8 cellular contexts compared by ENCODE assay signal in genomic region chr19:52993342-52994178, GRCh38. TPM values are rescaled to one million over a fixed set of nuclear protein-coding genes. Genes with fewer than 3 reads are reported as not detected.
DNase-seq lines count a peak whose midpoint lies in the region; ATAC-seq and TF ChIP-seq lines count a peak whose summit lies in the region.

No MANE protein-coding gene starts in this region.

- no peaks in the 10 kb centered on the region for H3K27me3 ChIP-seq in CD8-positive, alpha-beta memory T cell (ENCODE audit: insufficient read depth, low read length, poor library complexity, severe bottlenecking)
- H3K27me3 ChIP-seq in Loucy (ENCODE audit: insufficient read depth, low read length, poor library complexity, severe bottlenecking) (no peaks in the 10 kb centered on the region), spleen (replicated peaks in 1 of 7) (peaks cover 0 to 17% (median 0%) of the 10 kb centered on the region in 7 donors)

- no peaks in the 10 kb centered on the region for H3K36me3 ChIP-seq in CD8-positive, alpha-beta memory T cell (ENCODE audit: insufficient read depth, low read length)
- no peaks in the 10 kb centered on the region for H3K36me3 ChIP-seq in Loucy (ENCODE audit: insufficient read depth, low read length)
- H3K36me3 ChIP-seq in spleen = peaks cover 0 to 14% (median 0%) of the 10 kb centered on the region in 6 donors

- peaks cover 0 to 18% (median 6%) of the 10 kb centered on the region in 5 donors for H3K9me3 Mint-ChIP-seq in CD8-positive, alpha-beta memory T cell

- H3K9ac ChIP-seq in Loucy (ENCODE audit: low read depth, low read length, poor library complexity, severe bottlenecking) = peak overlapping the region; percentile 39

- peak overlapping the region; percentile 77 to 91 (median 87) for H3K4me3 Mint-ChIP-seq in CD8-positive, alpha-beta memory T cell

- ATAC-seq in GM18519 (IDR thresholded peaks at IDR 0.05; ENCODE audit: low FRiP score, unreplicated experiment) = no peak
- ATAC-seq in GM18520 (IDR thresholded peaks at IDR 0.05; ENCODE audit: unreplicated experiment) = no peak

- H4K20me1 ChIP-seq in Loucy (ENCODE audit: insufficient read depth, low read length, poor library complexity, severe bottlenecking) = no peaks in the 10 kb centered on the region

- H3K27ac Mint-ChIP-seq in CD8-positive, alpha-beta memory T cell = peak overlapping the region in 3 of 8 donors; percentile 29 to 90 (median 84)

- peak overlapping the region; percentile 74 for H3K4me2 ChIP-seq in Loucy (ENCODE audit: low read depth, low read length, poor library complexity, severe bottlenecking)

- no peaks in the 10 kb centered on the region for H3K9me3 ChIP-seq in CD8-positive, alpha-beta memory T cell (ENCODE audit: low read length)
- H3K9me3 ChIP-seq in Loucy (ENCODE audit: insufficient read depth, low read depth, low read length) (no peaks in the 10 kb centered on the region), spleen (peaks cover 0 to 82% (median 15%) of the 10 kb centered on the region in 8 donors)

- 1 to 4% (median 2%) methylated on average over 33 to 50 of the region's 50 CpGs for WGBS in spleen, 5 donors

- no peaks in the 10 kb centered on the region for H3K4me1 ChIP-seq in CD8-positive, alpha-beta memory T cell (ENCODE audit: insufficient read depth, low read length)
- peaks cover 4% of the 10 kb centered on the region for H3K4me1 ChIP-seq in Loucy (ENCODE audit: insufficient read depth, low read length, poor library complexity, severe bottlenecking)
- peaks cover 3 to 30% (median 14%) of the 10 kb centered on the region in 6 donors for H3K4me1 ChIP-seq in spleen

- intact Hi-C loops in spleen (cut with DNase I; ENCODE audit: low total_unique reads) = no loop called here

- no peaks in the 10 kb centered on the region for H3K9me2 ChIP-seq in Loucy (replicated peaks; ENCODE audit: low read depth, low read length)

- peak overlapping the region; percentile 60 for H3K4me3 ChIP-seq in CD8-positive, alpha-beta memory T cell (ENCODE audit: low read length)
- peak overlapping the region; percentile 67 for H3K4me3 ChIP-seq in Loucy (ENCODE audit: low read length, poor library complexity, severe bottlenecking)
- peak overlapping the region; percentile 34 to 72 (median 44) for H3K4me3 ChIP-seq in spleen

- no peaks in the 10 kb centered on the region for H3K79me2 ChIP-seq in Loucy (ENCODE audit: insufficient read depth, low read length)

- no peak for TF ChIP-seq POLR2A in spleen (IDR thresholded peaks at IDR 0.05)

- peak overlapping the region; percentile 79 for H2AFZ ChIP-seq in Loucy (ENCODE audit: low read length)

- peaks cover 16 to 24% (median 24%) of the 10 kb centered on the region in 3 donors for H3K4me1 Mint-ChIP-seq in CD8-positive, alpha-beta memory T cell

- peaks cover 4 to 6% of the 10 kb centered on the region in 2 donors for H3K27me3 Mint-ChIP-seq in CD8-positive, alpha-beta memory T cell

- no peaks in the 10 kb centered on the region for H3F3A ChIP-seq in Loucy (ENCODE audit: low read depth)

- H3K27ac ChIP-seq in CD8-positive, alpha-beta memory T cell (ENCODE audit: low read depth, low read length) = peak overlapping the region; percentile 20
- H3K27ac ChIP-seq in caudate nucleus (ENCODE audit: low read depth, low read length) (no peak overlapping the region), spleen (peak overlapping the region in 7 of 8 donors; percentile 32 to 72 (median 59))

- POLR2A ChIA-PET in CD8-positive, alpha-beta memory T cell (lab: Charles Lee) = no interaction called here

- peaks cover 0 to 12% (median 11%) of the 10 kb centered on the region in 3 donors for H3K36me3 Mint-ChIP-seq in CD8-positive, alpha-beta memory T cell

- TF ChIP-seq CTCF in Loucy (conservative IDR thresholded peaks at IDR 0.05; ENCODE audit: low read length) = peak; percentile 36
- peak in 8 of 11 experiments; percentile 63 to 89 (median 82) for TF ChIP-seq CTCF in spleen (IDR thresholded peaks at IDR 0.05 in 8 of 11, conservative IDR thresholded peaks at IDR 0.05 in 3 of 11)

- DNase-seq in CD8-positive, alpha-beta memory T cell = peak; percentile 70 to 89 (median 79)
- peak; percentile 83 for DNase-seq in activated CD4-positive, CD25-positive, alpha-beta regulatory T cell treated with anti-CD3 and anti-CD28 coated beads, Interleukin-2, amount 50 U/mL, for 72 hours
- DNase-seq in caudate nucleus (lab: John Stamatoyannopoulos, UW) (peak in 50 of 61 donors; percentile 6 to 73 (median 36)), islet precursor cell (peak; percentile 88), spleen (peak; percentile 88)

- CTCF ChIA-PET in CD8-positive, alpha-beta memory T cell (lab: Charles Lee) = interaction anchor here (0.7 to 1.3 kb wide), 3 partner anchors 17 to 216 kb away, joined by 3 to 4 read pairs (median 3); partner anchors contain the start of gene ZNF816

RNA-seq across cellular contexts. Expression of gene ERVV-1, which starts 20.2 kb away (rescaled TPM):
- not detected for total RNA-seq in CD8-positive, alpha-beta memory T cell
- polyA plus RNA-seq in CD8-positive, alpha-beta memory T cell = not detected
- not detected for total RNA-seq in spleen
- polyA plus RNA-seq in spleen = not detected

RNA-seq across cellular contexts. Expression of gene ZNF816, which starts 30.9 kb away (rescaled TPM):
- 10 to 100 TPM; 10.6 to 11.0 TPM for total RNA-seq in CD8-positive, alpha-beta memory T cell
- 17.1 TPM for polyA plus RNA-seq in CD8-positive, alpha-beta memory T cell
- 10 to 100 TPM in 5 of 7 donors, 1 to 10 TPM in 2; 8.1 to 16.1 (median 12.5) TPM for total RNA-seq in spleen
- 1 to 10 TPM; 4.1 to 7.2 (median 4.7) TPM for polyA plus RNA-seq in spleen

RNA-seq across cellular contexts. Expression of gene ERVV-2, which starts 51.0 kb away (rescaled TPM):
- not detected for total RNA-seq in CD8-positive, alpha-beta memory T cell
- not detected for polyA plus RNA-seq in CD8-positive, alpha-beta memory T cell
- total RNA-seq in spleen = not detected
- polyA plus RNA-seq in spleen = not detected

Comparison
In these comparisons a context has a peak if more than half of its experiments do, and no peak if none do; other contexts are left out.
1. DNase-seq: peak in every context shown above with its lines; median percentile 88 in islet precursor cell; 88 in spleen; 83 in activated CD4-positive, CD25-positive, alpha-beta regulatory T cell treated with anti-CD3 and anti-CD28 coated beads, Interleukin-2, amount 50 U/mL, for 72 hours; 79 in CD8-positive, alpha-beta memory T cell; 36 in caudate nucleus.